Comparison of ENCODE assay signal across 1 cellular context in genomic region chr3:120742198-120743080, GRCh38.
TF ChIP-seq lines count a peak whose summit lies in the region.

GTF2E1 (plus strand) TSS chr3:120742744; CDS start chr3:120750553, 7,809 bp downstream.
A gene with protein sequence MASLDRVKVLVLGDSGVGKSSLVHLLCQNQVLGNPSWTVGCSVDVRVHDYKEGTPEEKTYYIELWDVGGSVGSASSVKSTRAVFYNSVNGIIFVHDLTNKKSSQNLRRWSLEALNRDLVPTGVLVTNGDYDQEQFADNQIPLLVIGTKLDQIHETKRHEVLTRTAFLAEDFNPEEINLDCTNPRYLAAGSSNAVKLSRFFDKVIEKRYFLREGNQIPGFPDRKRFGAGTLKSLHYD (minus strand): TSS chr3:120742516. CDS start chr3:120742507, 9 bp downstream.

TF ChIP-seq in GM12878, 131 proteins besides CTCF, POLR2A, EP300 and RAD21 (continued from another document and continues in another):
- TF ChIP-seq, protein P1, sequence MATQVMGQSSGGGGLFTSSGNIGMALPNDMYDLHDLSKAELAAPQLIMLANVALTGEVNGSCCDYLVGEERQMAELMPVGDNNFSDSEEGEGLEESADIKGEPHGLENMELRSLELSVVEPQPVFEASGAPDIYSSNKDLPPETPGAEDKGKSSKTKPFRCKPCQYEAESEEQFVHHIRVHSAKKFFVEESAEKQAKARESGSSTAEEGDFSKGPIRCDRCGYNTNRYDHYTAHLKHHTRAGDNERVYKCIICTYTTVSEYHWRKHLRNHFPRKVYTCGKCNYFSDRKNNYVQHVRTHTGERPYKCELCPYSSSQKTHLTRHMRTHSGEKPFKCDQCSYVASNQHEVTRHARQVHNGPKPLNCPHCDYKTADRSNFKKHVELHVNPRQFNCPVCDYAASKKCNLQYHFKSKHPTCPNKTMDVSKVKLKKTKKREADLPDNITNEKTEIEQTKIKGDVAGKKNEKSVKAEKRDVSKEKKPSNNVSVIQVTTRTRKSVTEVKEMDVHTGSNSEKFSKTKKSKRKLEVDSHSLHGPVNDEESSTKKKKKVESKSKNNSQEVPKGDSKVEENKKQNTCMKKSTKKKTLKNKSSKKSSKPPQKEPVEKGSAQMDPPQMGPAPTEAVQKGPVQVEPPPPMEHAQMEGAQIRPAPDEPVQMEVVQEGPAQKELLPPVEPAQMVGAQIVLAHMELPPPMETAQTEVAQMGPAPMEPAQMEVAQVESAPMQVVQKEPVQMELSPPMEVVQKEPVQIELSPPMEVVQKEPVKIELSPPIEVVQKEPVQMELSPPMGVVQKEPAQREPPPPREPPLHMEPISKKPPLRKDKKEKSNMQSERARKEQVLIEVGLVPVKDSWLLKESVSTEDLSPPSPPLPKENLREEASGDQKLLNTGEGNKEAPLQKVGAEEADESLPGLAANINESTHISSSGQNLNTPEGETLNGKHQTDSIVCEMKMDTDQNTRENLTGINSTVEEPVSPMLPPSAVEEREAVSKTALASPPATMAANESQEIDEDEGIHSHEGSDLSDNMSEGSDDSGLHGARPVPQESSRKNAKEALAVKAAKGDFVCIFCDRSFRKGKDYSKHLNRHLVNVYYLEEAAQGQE (IDR thresholded peaks at IDR 0.05; ENCODE audit: low read depth, low read length), result 0 out of 2 replicates have a peak, but pooled peaks have one; percentile 24
- TF ChIP-seq, protein P2, sequence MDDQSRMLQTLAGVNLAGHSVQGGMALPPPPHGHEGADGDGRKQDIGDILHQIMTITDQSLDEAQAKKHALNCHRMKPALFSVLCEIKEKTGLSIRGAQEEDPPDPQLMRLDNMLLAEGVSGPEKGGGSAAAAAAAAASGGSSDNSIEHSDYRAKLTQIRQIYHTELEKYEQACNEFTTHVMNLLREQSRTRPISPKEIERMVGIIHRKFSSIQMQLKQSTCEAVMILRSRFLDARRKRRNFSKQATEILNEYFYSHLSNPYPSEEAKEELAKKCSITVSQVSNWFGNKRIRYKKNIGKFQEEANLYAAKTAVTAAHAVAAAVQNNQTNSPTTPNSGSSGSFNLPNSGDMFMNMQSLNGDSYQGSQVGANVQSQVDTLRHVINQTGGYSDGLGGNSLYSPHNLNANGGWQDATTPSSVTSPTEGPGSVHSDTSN (IDR thresholded peaks at IDR 0.05; ENCODE audit: insufficient replicate concordance, low read depth, low read length), result peak; percentile 9
- TF ChIP-seq SMAD1 (IDR thresholded peaks at IDR 0.05; ENCODE audit: low read depth, partially characterized antibody) (no peak), CREM (IDR thresholded peaks at IDR 0.05; ENCODE audit: low read depth) (peak; percentile 98), ZNF622 (IDR thresholded peaks at IDR 0.05) (no peak), ZNF384 (IDR thresholded peaks at IDR 0.05; ENCODE audit: borderline replicate concordance, low read depth, low read length) (no peak), MTA2 (IDR thresholded peaks at IDR 0.05; ENCODE audit: low read depth) (no peak), ZNF24 (IDR thresholded peaks at IDR 0.05) (no peak), NFIC (IDR thresholded peaks at IDR 0.05; ENCODE audit: low read depth, low read length) (0 out of 2 replicates have a peak, but pooled peaks have one; percentile 19), SIX5 (IDR thresholded peaks at IDR 0.05; ENCODE audit: low read depth, low read length, severe bottlenecking) (peak; percentile 79), RFX5 (IDR thresholded peaks at IDR 0.05; ENCODE audit: low read depth, low read length) (peak; percentile 84), IRF4 (IDR thresholded peaks at IDR 0.05; ENCODE audit: low read depth, low read length) (peak; percentile 69; the same call in 1 of the 2 replicates), NR2F1 (conservative IDR thresholded peaks at IDR 0.05) (peak; percentile 58), RELA (IDR thresholded peaks at IDR 0.05; ENCODE audit: borderline replicate concordance, partially characterized antibody) (no peak), CHD2 (IDR thresholded peaks at IDR 0.05; ENCODE audit: borderline replicate concordance, low read depth, low read length) (peak; percentile 83; the same call in 1 of the 2 replicates), POLR2AphosphoS5 (IDR thresholded peaks at IDR 0.05; ENCODE audit: low read length) (peak; percentile 94), ZBTB40 (IDR thresholded peaks at IDR 0.05; ENCODE audit: borderline replicate concordance) (peak; percentile 68; the same call in 1 of the 2 replicates), SRF (IDR thresholded peaks at IDR 0.05; ENCODE audit: low read depth in 2 of 2, low read length in 2 of 2) (peak in 1 of 2 experiments; percentile 70; a peak in 2 of 4 replicates), MEF2B (IDR thresholded peaks at IDR 0.05; ENCODE audit: partially characterized antibody, poor library complexity, severe bottlenecking) (peak; percentile 70), JUND (IDR thresholded peaks at IDR 0.05; ENCODE audit: low read depth, low read length) (no peak), RCOR1 (conservative IDR thresholded peaks at IDR 0.05; ENCODE audit: low read depth, low read length) (no peak), LARP7 (IDR thresholded peaks at IDR 0.05) (peak; percentile 68; the same call in 1 of the 2 replicates), ZSCAN29 (IDR thresholded peaks at IDR 0.05) (no peak), HCFC1 (IDR thresholded peaks at IDR 0.05; ENCODE audit: low read length) (peak; percentile 85), TCF12 (IDR thresholded peaks at IDR 0.05; ENCODE audit: low read depth, low read length) (no peak; the same call in 1 of the 2 replicates), PKNOX1 (IDR thresholded peaks at IDR 0.05) (peak; percentile 84), ZBTB33 (IDR thresholded peaks at IDR 0.05) (no peak), ESRRA (IDR thresholded peaks at IDR 0.05; ENCODE audit: low read length) (no peak), NFXL1 (IDR thresholded peaks at IDR 0.05; ENCODE audit: borderline replicate concordance) (no peak), HDGF (IDR thresholded peaks at IDR 0.05) (peak; percentile 86; the same call in 1 of the 2 replicates), RB1 (IDR thresholded peaks at IDR 0.05; ENCODE audit: borderline replicate concordance) (no peak; the same call in 1 of the 2 replicates), ASH2L (IDR thresholded peaks at IDR 0.05; ENCODE audit: borderline replicate concordance, low read depth) (0 out of 2 replicates have a peak, but pooled peaks have one; percentile 35), TCF7 (IDR thresholded peaks at IDR 0.05; ENCODE audit: borderline replicate concordance) (no peak)
- TF ChIP-seq, protein P3, sequence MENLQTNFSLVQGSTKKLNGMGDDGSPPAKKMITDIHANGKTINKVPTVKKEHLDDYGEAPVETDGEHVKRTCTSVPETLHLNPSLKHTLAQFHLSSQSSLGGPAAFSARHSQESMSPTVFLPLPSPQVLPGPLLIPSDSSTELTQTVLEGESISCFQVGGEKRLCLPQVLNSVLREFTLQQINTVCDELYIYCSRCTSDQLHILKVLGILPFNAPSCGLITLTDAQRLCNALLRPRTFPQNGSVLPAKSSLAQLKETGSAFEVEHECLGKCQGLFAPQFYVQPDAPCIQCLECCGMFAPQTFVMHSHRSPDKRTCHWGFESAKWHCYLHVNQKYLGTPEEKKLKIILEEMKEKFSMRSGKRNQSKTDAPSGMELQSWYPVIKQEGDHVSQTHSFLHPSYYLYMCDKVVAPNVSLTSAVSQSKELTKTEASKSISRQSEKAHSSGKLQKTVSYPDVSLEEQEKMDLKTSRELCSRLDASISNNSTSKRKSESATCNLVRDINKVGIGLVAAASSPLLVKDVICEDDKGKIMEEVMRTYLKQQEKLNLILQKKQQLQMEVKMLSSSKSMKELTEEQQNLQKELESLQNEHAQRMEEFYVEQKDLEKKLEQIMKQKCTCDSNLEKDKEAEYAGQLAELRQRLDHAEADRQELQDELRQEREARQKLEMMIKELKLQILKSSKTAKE (IDR thresholded peaks at IDR 0.05; ENCODE audit: low read depth, poor library complexity, severe bottlenecking), result no peak
- TF ChIP-seq, protein P4, sequence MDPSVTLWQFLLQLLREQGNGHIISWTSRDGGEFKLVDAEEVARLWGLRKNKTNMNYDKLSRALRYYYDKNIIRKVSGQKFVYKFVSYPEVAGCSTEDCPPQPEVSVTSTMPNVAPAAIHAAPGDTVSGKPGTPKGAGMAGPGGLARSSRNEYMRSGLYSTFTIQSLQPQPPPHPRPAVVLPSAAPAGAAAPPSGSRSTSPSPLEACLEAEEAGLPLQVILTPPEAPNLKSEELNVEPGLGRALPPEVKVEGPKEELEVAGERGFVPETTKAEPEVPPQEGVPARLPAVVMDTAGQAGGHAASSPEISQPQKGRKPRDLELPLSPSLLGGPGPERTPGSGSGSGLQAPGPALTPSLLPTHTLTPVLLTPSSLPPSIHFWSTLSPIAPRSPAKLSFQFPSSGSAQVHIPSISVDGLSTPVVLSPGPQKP (IDR thresholded peaks at IDR 0.05; ENCODE audit: low read depth, low read length), result 0 out of 2 replicates have a peak, but pooled peaks have one; percentile 36
- TF ChIP-seq, protein P5, sequence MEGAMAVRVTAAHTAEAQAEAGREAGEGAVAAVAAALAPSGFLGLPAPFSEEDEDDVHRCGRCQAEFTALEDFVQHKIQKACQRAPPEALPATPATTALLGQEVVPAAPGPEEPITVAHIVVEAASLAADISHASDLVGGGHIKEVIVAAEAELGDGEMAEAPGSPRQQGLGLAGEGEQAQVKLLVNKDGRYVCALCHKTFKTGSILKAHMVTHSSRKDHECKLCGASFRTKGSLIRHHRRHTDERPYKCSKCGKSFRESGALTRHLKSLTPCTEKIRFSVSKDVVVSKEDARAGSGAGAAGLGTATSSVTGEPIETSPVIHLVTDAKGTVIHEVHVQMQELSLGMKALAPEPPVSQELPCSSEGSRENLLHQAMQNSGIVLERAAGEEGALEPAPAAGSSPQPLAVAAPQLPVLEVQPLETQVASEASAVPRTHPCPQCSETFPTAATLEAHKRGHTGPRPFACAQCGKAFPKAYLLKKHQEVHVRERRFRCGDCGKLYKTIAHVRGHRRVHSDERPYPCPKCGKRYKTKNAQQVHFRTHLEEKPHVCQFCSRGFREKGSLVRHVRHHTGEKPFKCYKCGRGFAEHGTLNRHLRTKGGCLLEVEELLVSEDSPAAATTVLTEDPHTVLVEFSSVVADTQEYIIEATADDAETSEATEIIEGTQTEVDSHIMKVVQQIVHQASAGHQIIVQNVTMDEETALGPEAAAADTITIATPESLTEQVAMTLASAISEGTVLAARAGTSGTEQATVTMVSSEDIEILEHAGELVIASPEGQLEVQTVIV (IDR thresholded peaks at IDR 0.05; ENCODE audit: borderline replicate concordance, partially characterized antibody), result peak; percentile 67
- TF ChIP-seq, protein P6, sequence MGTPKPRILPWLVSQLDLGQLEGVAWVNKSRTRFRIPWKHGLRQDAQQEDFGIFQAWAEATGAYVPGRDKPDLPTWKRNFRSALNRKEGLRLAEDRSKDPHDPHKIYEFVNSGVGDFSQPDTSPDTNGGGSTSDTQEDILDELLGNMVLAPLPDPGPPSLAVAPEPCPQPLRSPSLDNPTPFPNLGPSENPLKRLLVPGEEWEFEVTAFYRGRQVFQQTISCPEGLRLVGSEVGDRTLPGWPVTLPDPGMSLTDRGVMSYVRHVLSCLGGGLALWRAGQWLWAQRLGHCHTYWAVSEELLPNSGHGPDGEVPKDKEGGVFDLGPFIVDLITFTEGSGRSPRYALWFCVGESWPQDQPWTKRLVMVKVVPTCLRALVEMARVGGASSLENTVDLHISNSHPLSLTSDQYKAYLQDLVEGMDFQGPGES (IDR thresholded peaks at IDR 0.05), result peak; percentile 65; the same call in 1 of the 2 replicates
